13 cellular contexts compared by ENCODE assay signal in genomic region chr12:13194462-13195110, GRCh38. TPM values are rescaled to one million over a fixed set of nuclear protein-coding genes. Genes with fewer than 3 reads are reported as not detected.
DNase-seq lines count a peak whose midpoint lies in the region; ATAC-seq and TF ChIP-seq lines count a peak whose summit lies in the region.
"Had no signal": no experiment of that assay in that cellular context is flagged by ENCODE, and none has a peak within 500 bp of the region (broad histone marks: within the 10 kb centered on the region; RNA-seq: fewer than 3 reads in every experiment).

No MANE protein-coding gene starts in this region.

- H2AFZ ChIP-seq in PC-9 (no peak overlapping the region), parathyroid adenoma (peak overlapping the region; percentile 26)

- no peaks in the 10 kb centered on the region for H3K9me2 ChIP-seq in PC-9 (ENCODE audit: insufficient read depth)

- CTCF ChIA-PET in PC-9 (lab: Charles Lee) = no interaction called here
- CTCF ChIA-PET in CD8-positive, alpha-beta T cell (lab: Charles Lee) = interaction anchor here (1.7 kb wide), 1 partner anchor 17 kb away, joined by 13 read pairs; no protein-coding TSS in a partner anchor

- H3K79me2 ChIP-seq in PC-9 (ENCODE audit: low read depth) (peaks cover 30% of the 10 kb centered on the region), parathyroid adenoma (no peaks in the 10 kb centered on the region)

- H3K36me3 Mint-ChIP-seq in CD8-positive, alpha-beta T cell = no peaks in the 10 kb centered on the region

- H3K27ac ChIP-seq in BLaER1 (no peak overlapping the region), PC-9 (peak overlapping the region; percentile 99), parathyroid adenoma (no peak overlapping the region)
- no peak overlapping the region for H3K27ac ChIP-seq in CD8-positive, alpha-beta T cell (ENCODE audit: low read depth, low read length)
- H3K27ac ChIP-seq: C4-2B had no signal

- H4K20me1 ChIP-seq in BLaER1 (no peaks in the 10 kb centered on the region), PC-9 (ENCODE audit: insufficient read depth) (peaks cover 22% of the 10 kb centered on the region)

- H3K9me3 ChIP-seq in BLaER1 (no peaks in the 10 kb centered on the region), PC-9 (ENCODE audit: insufficient read depth, low read depth) (no peaks in the 10 kb centered on the region), parathyroid adenoma (ENCODE audit: control insufficient read depth, low read length) (no peaks in the 10 kb centered on the region)
- H3K9me3 ChIP-seq in CD8-positive, alpha-beta T cell (ENCODE audit: low read length) = no peaks in the 10 kb centered on the region
- H3K9me3 ChIP-seq: colonic mucosa had no signal

- H3K4me1 ChIP-seq in BLaER1 = peaks cover 61% of the 10 kb centered on the region
- peaks cover 49% of the 10 kb centered on the region for H3K4me1 ChIP-seq in PC-9 (replicated peaks; ENCODE audit: insufficient read depth)
- H3K4me1 ChIP-seq in parathyroid adenoma = peaks cover 10% of the 10 kb centered on the region
- H3K4me1 ChIP-seq in CD8-positive, alpha-beta T cell (ENCODE audit: insufficient read depth, low read length) = peaks cover 14% of the 10 kb centered on the region

- TF ChIP-seq CTCF in PC-9 (conservative IDR thresholded peaks at IDR 0.05) (no peak), epithelial cell of esophagus (IDR thresholded peaks at IDR 0.05; ENCODE audit: insufficient read depth, low read depth, low read length, missing control alignments) (no peak), parathyroid adenoma (IDR thresholded peaks at IDR 0.05) (no peak)
- no peak for TF ChIP-seq CTCF in CD8-positive, alpha-beta T cell (IDR thresholded peaks at IDR 0.05)

- BruUV-seq in PC-9 (replicated peaks; lab: Mats Ljungman, UMichigan) = no TSS peak

- H3K36me3 ChIP-seq in BLaER1 (no peaks in the 10 kb centered on the region), PC-9 (ENCODE audit: low read depth) (peaks cover 23% of the 10 kb centered on the region), parathyroid adenoma (ENCODE audit: control insufficient read depth, insufficient read depth, low read length) (no peaks in the 10 kb centered on the region)
- H3K36me3 ChIP-seq in CD8-positive, alpha-beta T cell (ENCODE audit: insufficient read depth, low read length) = no peaks in the 10 kb centered on the region
- H3K36me3 ChIP-seq: colonic mucosa had no signal

- H3K4me1 Mint-ChIP-seq in CD8-positive, alpha-beta T cell (ENCODE audit: low read depth) = peaks cover 18% of the 10 kb centered on the region

- DNase-seq in PC-9 = peak; percentile 49 to 65
- peak; percentile 82 for DNase-seq in epithelial cell of esophagus (ENCODE audit: low read depth)
- no peak for DNase-seq in activated naive CD4-positive, alpha-beta T cell treated with anti-CD3 and anti-CD28 coated beads, Interleukin-2, amount 50 U/mL, for 16 hours
- DNase-seq in CD8-positive, alpha-beta T cell = no peak
- DNase-seq in retina = no peak
- DNase-seq: activated CD8-positive, alpha-beta T cell treated with anti-CD3 and anti-CD28 coated beads, Interleukin-2, amount 10 ng/mL, durations not matched to agents 7 days and 5 days; activated naive CD4-positive, alpha-beta T cell treated with Interleukin-2 at 50 U/mL for 16 hours; colonic mucosa; stimulated activated CD4-positive, alpha-beta T cell treated with anti-CD3 and anti-CD28 coated beads, Interleukin-12 subunit alpha, Interleukin-12 subunit beta, amount 100 ng/mL, for 4 hours had no signal

- no peaks in the 10 kb centered on the region for H3K27me3 ChIP-seq in BLaER1
- no peaks in the 10 kb centered on the region for H3K27me3 ChIP-seq in PC-9 (ENCODE audit: insufficient read depth, low read depth)
- no peaks in the 10 kb centered on the region for H3K27me3 ChIP-seq in parathyroid adenoma (ENCODE audit: control insufficient read depth, insufficient read depth, low read length)
- no peaks in the 10 kb centered on the region for H3K27me3 ChIP-seq in CD8-positive, alpha-beta T cell (ENCODE audit: insufficient read depth, low read length)
- H3K27me3 ChIP-seq: colonic mucosa had no signal

- H3K9ac ChIP-seq in BLaER1 (no peak overlapping the region), parathyroid adenoma (no peak overlapping the region)

- POLR2A ChIA-PET in PC-9 (lab: Charles Lee; ENCODE audit: unreplicated experiment) = no interaction called here
- POLR2A ChIA-PET in CD8-positive, alpha-beta T cell (lab: Charles Lee) = no interaction called here

- intact Hi-C loops in PC-9 (cut with micrococcal nuclease; ENCODE audit: unreplicated experiment) = no loop called here
- intact Hi-C loops in CD8-positive, alpha-beta T cell (cut with DNase I, micrococcal nuclease) = loop anchor here in 1 of 2 experiments (5.0 kb wide), 1 partner anchor 837 kb away; the partner anchor contains the start of gene BORCS5

- ATAC-seq in HG03457 (IDR thresholded peaks at IDR 0.05; ENCODE audit: unreplicated experiment) = no peak
- ATAC-seq in CD8-positive, alpha-beta T cell = no peak
- ATAC-seq: activated CD8-positive, alpha-beta T cell treated with anti-CD3 and anti-CD28 coated beads, Interleukin-2, amount 10 ng/mL, durations not matched to agents 7 days and 5 days had no signal

- H3K27me3 Mint-ChIP-seq in CD8-positive, alpha-beta T cell (ENCODE audit: low read depth) = peaks cover 10% of the 10 kb centered on the region

- no peaks in the 10 kb centered on the region for H3K9me3 Mint-ChIP-seq in CD8-positive, alpha-beta T cell

- no peak overlapping the region for H3K4me3 Mint-ChIP-seq in CD8-positive, alpha-beta T cell
- H3K4me3 Mint-ChIP-seq: activated CD8-positive, alpha-beta T cell treated with anti-CD3 and anti-CD28 coated beads, Interleukin-2, amount 10 ng/mL, durations not matched to agents 7 days and 5 days had no signal

- H3K27ac Mint-ChIP-seq in CD8-positive, alpha-beta T cell = no peak overlapping the region
- H3K27ac Mint-ChIP-seq: activated CD8-positive, alpha-beta T cell treated with anti-CD3 and anti-CD28 coated beads, Interleukin-2, amount 10 ng/mL, durations not matched to agents 7 days and 5 days had no signal

- H3K4me2 ChIP-seq in BLaER1 = peak overlapping the region; percentile 92
- H3K4me2 ChIP-seq in PC-9 = peak overlapping the region; percentile 72
- H3K4me2 ChIP-seq in parathyroid adenoma (ENCODE audit: low read length) = no peak overlapping the region

- H3F3A ChIP-seq in PC-9 (ENCODE audit: insufficient read depth, low read depth) = peaks cover 39% of the 10 kb centered on the region

- H3K4me3 ChIP-seq in BLaER1 (no peak overlapping the region), PC-9 (no peak overlapping the region), epithelial cell of esophagus (ENCODE audit: low read length) (no peak overlapping the region), parathyroid adenoma (ENCODE audit: low read depth, low read length) (no peak overlapping the region)
- no peak overlapping the region for H3K4me3 ChIP-seq in CD8-positive, alpha-beta T cell (ENCODE audit: low read depth, low read length)
- H3K4me3 ChIP-seq: colonic mucosa had no signal

RNA-seq across cellular contexts. Expression of gene EMP1, which starts 1.9 kb away (rescaled TPM):
- 542 and 909 TPM in 2 replicates for total RNA-seq in PC-9 (2021)
- 1 to 10 TPM; 4.4 to 5.0 TPM for total RNA-seq in CD8-positive, alpha-beta T cell

Comparison
In these comparisons a context has a peak if more than half of its experiments do, and no peak if none do; other contexts are left out.
1. DNase-seq: peak in PC-9 (2 of 2) and epithelial cell of esophagus (single experiment); none in activated naive CD4-positive, alpha-beta T cell treated with anti-CD3 and anti-CD28 coated beads, Interleukin-2, amount 50 U/mL, for 16 hours (single experiment), CD8-positive, alpha-beta T cell (0 of 7) and retina (single experiment).
2. RNA of gene EMP1, which starts 1.9 kb away (total RNA-seq): 542 to 909 TPM in PC-9; 4.4 to 5.0 TPM in CD8-positive, alpha-beta T cell; every median in the first group is over 10 times any median in the second.